In the genomic region with DNA sequence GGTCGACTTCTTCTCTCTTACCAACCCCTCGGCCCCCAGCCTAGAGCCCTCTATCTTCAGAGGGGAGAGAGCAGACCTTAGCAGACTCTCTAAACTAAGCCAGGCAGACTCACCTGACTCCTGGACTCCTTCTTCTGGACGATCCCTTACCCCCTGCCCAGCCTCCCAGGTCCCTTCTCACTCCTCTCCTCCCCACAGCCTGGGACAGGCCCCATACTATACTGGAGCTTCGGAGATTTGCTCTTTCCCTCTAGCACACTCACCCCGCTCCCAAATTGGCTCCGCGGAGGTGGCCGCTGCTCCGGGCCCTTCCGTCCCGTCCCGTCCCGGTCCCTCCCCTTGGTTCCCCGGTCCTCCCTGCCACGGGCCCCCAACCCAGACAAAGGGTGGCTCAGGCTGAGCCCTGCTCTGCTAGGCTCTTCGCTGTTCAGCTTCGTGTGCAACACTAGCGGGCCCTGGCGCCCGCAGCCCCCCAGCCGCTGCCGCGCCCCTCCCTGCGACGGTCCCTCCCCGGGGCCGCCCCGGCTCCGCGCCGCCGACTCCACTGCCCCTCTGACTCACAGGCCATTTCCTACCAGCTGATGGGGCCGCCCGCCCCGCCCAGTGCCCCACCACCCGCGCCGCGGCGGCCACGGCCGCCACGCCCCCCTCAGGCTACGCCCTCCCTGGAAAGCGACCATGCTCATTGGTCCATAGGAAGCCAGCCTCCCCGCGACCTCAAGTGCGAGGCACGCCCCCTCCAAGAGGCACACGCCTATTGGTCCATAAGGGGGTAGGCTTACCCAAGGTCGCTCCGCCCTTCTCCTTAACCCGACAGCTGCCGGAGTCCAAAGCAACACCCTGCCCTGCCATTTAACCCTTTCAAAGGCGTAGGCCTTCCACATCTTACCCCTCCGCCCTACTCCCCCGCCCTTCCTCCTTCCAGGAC, we compare ENCODE assay signal across 8 cellular contexts.
DNase-seq lines count a peak whose midpoint lies in the region; ATAC-seq and FAIRE-seq lines count a peak whose summit lies in the region.

No MANE protein-coding gene starts in this region.

- ATAC-seq in HG03442 (IDR thresholded peaks at IDR 0.05; ENCODE audit: unreplicated experiment) = peak; percentile 70

- DNase-seq in AG20443 (ENCODE audit: low spot score) (peak; percentile 95), GM19239 (ENCODE audit: insufficient read length, low spot score) (peak; percentile 88), NCI-H510A treated with DMSO at 0.1 percent for 48 hours (lab: John Stamatoyannopoulos, UW) (peak; percentile 74), kidney tubule cell (ENCODE audit: low spot score) (peak; percentile 99)
- DNase-seq in activated CD4-positive, alpha-beta T cell treated with anti-CD3 and anti-CD28 coated beads for 4 hours = peak; percentile 94 to 96
- DNase-seq in stimulated activated CD4-positive, alpha-beta T cell treated with anti-CD3 and anti-CD28 coated beads, Interleukin-1b, Interleukin-23, amount 100 ng/mL, for 1 hour (ENCODE audit: low read depth in 2 of 2) = peak; percentile 92 to 93

- H3K27ac ChIP-seq in cingulate gyrus (ENCODE audit: low read depth, low read length) = peak overlapping the region; percentile 93

- FAIRE-seq in GM19239 (lab: Jason Lieb, UNC) = peak; percentile 96

Comparison
In these comparisons a context has a peak if more than half of its experiments do, and no peak if none do; other contexts are left out.
1. Peak in every context shown above with its lines: DNase-seq, ATAC-seq and H3K27ac ChIP-seq.